Comparison of ENCODE assay signal across 16 cellular contexts in the genomic region with DNA sequence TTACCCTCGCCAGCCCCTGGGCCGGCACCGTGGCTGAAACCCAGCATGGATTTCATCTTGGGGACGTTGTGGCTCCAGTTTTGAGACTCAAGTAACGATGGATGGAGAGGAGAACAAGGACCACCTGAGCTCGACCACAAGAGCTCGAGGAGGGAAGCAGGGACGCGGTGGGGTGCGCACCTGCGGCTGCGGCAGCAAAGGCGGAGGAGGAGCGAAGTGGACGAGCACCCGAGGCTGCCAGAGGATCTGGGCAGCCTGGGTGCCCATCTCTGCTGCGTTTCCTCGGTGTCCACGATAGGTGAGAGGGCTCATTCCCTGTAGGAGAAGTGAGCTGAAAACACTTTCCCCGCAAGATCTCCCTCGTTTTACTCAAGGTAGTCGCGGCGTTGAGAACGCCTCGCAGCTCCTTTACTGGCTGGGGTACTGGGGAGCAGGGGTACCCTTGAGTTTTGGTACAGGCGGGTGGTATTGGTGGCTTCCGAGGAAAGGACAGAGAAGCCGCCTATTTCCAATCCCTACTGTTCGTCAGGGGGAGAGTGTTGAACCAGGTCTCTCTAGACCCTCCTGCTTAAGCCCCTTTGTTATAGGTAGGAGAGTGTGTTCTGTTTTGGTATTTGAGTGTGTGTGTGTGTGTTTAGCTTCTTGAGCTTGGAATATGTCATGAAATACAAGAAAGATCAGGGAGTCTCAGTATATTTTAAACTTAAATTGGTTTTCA.
A peak's percentile ranks its signal among the peaks of the same experiment; 100 is the strongest.
DNase-seq lines count a peak whose midpoint lies in the region; ATAC-seq and TF ChIP-seq lines count a peak whose summit lies in the region.
"Had no signal": no experiment of that assay in that cellular context is flagged by ENCODE, and none has a peak within 500 bp of the region (broad histone marks: within the 10 kb centered on the region; RNA-seq: fewer than 3 reads in every experiment).

No MANE protein-coding gene starts in this region.

- intact Hi-C loops in heart right ventricle (cut with DNase I) (no loop called here), prostate gland (cut with DNase I) (no loop called here)
- intact Hi-C loops in activated CD8-positive, alpha-beta T cell treated with anti-CD3 and anti-CD28 coated beads for 36 hours (cut with micrococcal nuclease): no loop called here

- peaks cover 79% of the 10 kb centered on the region for H3K27me3 Mint-ChIP-seq in activated CD8-positive, alpha-beta T cell treated with anti-CD3 and anti-CD28 coated beads for 36 hours

- peaks cover 16% of the 10 kb centered on the region for H3K4me1 Mint-ChIP-seq in activated CD8-positive, alpha-beta T cell treated with anti-CD3 and anti-CD28 coated beads for 36 hours (ENCODE audit: low read depth)

- peaks cover 19% of the 10 kb centered on the region for H3K36me3 Mint-ChIP-seq in activated CD8-positive, alpha-beta T cell treated with anti-CD3 and anti-CD28 coated beads for 36 hours (ENCODE audit: low read depth)
- H3K36me3 Mint-ChIP-seq: CD4-positive, CD25-positive, alpha-beta regulatory T cell had no signal

- H3K4me1 ChIP-seq in cardiac muscle cell (ENCODE audit: low read depth) (peaks cover 3% of the 10 kb centered on the region), heart right ventricle (peaks cover 0 to 6% (median 0%) of the 10 kb centered on the region in 9 donors), iPS DF 6.9 (ENCODE audit: control insufficient read depth, insufficient read depth, low read length) (no peaks in the 10 kb centered on the region; the same call in 1 of the 2 replicates), prostate gland (replicated peaks) (no peaks in the 10 kb centered on the region)

- POLR2A ChIA-PET in activated CD8-positive, alpha-beta T cell treated with anti-CD3 and anti-CD28 coated beads for 36 hours (lab: Charles Lee): no interaction called here

- H3K27ac ChIP-seq in cardiac muscle cell (no peak overlapping the region), heart right ventricle (no peak overlapping the region), VCaP (peak overlapping the region; percentile 53; the same call in 1 of the 2 replicates), iPS DF 6.9 (ENCODE audit: low read length) (no peak overlapping the region), prostate gland (no peak overlapping the region)

- no peak for DNase-seq in cardiac muscle cell (ENCODE audit: low read depth in 1 of 2, low spot score in 1 of 2)
- DNase-seq in heart right ventricle: no peak
- DNase-seq in iPS DF 6.9 (ENCODE audit: low read depth, low spot score): no peak
- no peak for DNase-seq in prostate gland (ENCODE audit: low spot score)
- no peak for DNase-seq in activated CD8-positive, alpha-beta T cell treated with anti-CD3 and anti-CD28 coated beads for 36 hours
- DNase-seq: AML-193; CD4-positive, CD25-positive, alpha-beta regulatory T cell; Karpas-422; NCI-H1417; NCI-H2029; NCI-H510A; SHP77 treated with DMSO at 0.1 percent for 48 hours had no signal

- H3K4me3 ChIP-seq in cardiac muscle cell: peak overlapping the region; percentile 10
- no peak overlapping the region for H3K4me3 ChIP-seq in heart right ventricle
- H3K4me3 ChIP-seq in iPS DF 6.9 (ENCODE audit: low read length): peak overlapping the region; percentile 0; the same call in 1 of the 2 replicates
- no peak overlapping the region for H3K4me3 ChIP-seq in prostate gland
- H3K4me3 ChIP-seq: GM12878 had no signal

- 2% methylated on average over 30 of the region's 30 CpGs for WGBS in heart right ventricle, 2 donors
- WGBS in iPS DF 6.9 (ENCODE audit: insufficient coverage, insufficient read length): no CpG with 5 or more reads among the region's 30 CpGs
- WGBS in prostate gland: 5% methylated on average over 30 of the region's 30 CpGs

- H3K9me3 ChIP-seq in cardiac muscle cell (ENCODE audit: low read depth) (no peaks in the 10 kb centered on the region), heart right ventricle (no peaks in the 10 kb centered on the region), iPS DF 6.9 (ENCODE audit: control insufficient read depth, insufficient read depth, low read length) (no peaks in the 10 kb centered on the region), prostate gland (no peaks in the 10 kb centered on the region)

- peaks cover 20% of the 10 kb centered on the region for H3K9me3 Mint-ChIP-seq in activated CD8-positive, alpha-beta T cell treated with anti-CD3 and anti-CD28 coated beads for 36 hours

- CTCF ChIA-PET in activated CD8-positive, alpha-beta T cell treated with anti-CD3 and anti-CD28 coated beads for 36 hours (lab: Charles Lee): interaction anchor here (1.7 kb wide), 1 partner anchor 230 kb away, joined by 6 read pairs; no protein-coding TSS in a partner anchor

- no peak for TF ChIP-seq POLR2A in prostate gland (IDR thresholded peaks at IDR 0.05)

- no peak for TF ChIP-seq CTCF in cardiac muscle cell (IDR thresholded peaks at IDR 0.05; ENCODE audit: low read depth, low read length)
- no peak for TF ChIP-seq CTCF in heart right ventricle (IDR thresholded peaks at IDR 0.05)
- TF ChIP-seq CTCF in VCaP (conservative IDR thresholded peaks at IDR 0.05): no peak
- TF ChIP-seq CTCF in prostate gland (IDR thresholded peaks at IDR 0.05): no peak
- no peak for TF ChIP-seq CTCF in activated CD8-positive, alpha-beta T cell treated with anti-CD3 and anti-CD28 coated beads for 36 hours (IDR thresholded peaks at IDR 0.05)

- no peak for ATAC-seq in heart right ventricle
- no peak for ATAC-seq in HG02798 (IDR thresholded peaks at IDR 0.05; ENCODE audit: poor library complexity, unreplicated experiment)
- ATAC-seq in activated CD8-positive, alpha-beta T cell treated with anti-CD3 and anti-CD28 coated beads for 36 hours: no peak
- ATAC-seq: GM12878, HCT116 had no signal

- no peak overlapping the region for H3K4me3 Mint-ChIP-seq in activated CD8-positive, alpha-beta T cell treated with anti-CD3 and anti-CD28 coated beads for 36 hours
- H3K4me3 Mint-ChIP-seq: CD4-positive, CD25-positive, alpha-beta regulatory T cell had no signal

- peaks cover 100% of the 10 kb centered on the region for H3K27me3 ChIP-seq in cardiac muscle cell
- peaks cover 32 to 100% (median 100%) of the 10 kb centered on the region in 7 donors for H3K27me3 ChIP-seq in heart right ventricle
- peaks cover 62% of the 10 kb centered on the region for H3K27me3 ChIP-seq in iPS DF 6.9 (ENCODE audit: control insufficient read depth, insufficient read depth, low read length)
- H3K27me3 ChIP-seq in prostate gland (replicated peaks; ENCODE audit: insufficient read depth): peaks cover 35% of the 10 kb centered on the region

- H3K36me3 ChIP-seq in cardiac muscle cell: no peaks in the 10 kb centered on the region
- H3K36me3 ChIP-seq in heart right ventricle: no peaks in the 10 kb centered on the region
- no peaks in the 10 kb centered on the region for H3K36me3 ChIP-seq in iPS DF 6.9 (ENCODE audit: control insufficient read depth, insufficient read depth, low read length)
- H3K36me3 ChIP-seq in prostate gland: no peaks in the 10 kb centered on the region

- no peak overlapping the region for H3K27ac Mint-ChIP-seq in activated CD8-positive, alpha-beta T cell treated with anti-CD3 and anti-CD28 coated beads for 36 hours
- H3K27ac Mint-ChIP-seq: CD4-positive, CD25-positive, alpha-beta regulatory T cell had no signal

Comparison
In these comparisons a context has a peak if more than half of its experiments do, and no peak if none do; other contexts are left out.
1. H3K4me3 ChIP-seq: peak in cardiac muscle cell (single experiment) and iPS DF 6.9 (single experiment); none in heart right ventricle (0 of 10) and prostate gland (0 of 2).